Comparison of ENCODE assay signal across 8 cellular contexts in the genomic region with DNA sequence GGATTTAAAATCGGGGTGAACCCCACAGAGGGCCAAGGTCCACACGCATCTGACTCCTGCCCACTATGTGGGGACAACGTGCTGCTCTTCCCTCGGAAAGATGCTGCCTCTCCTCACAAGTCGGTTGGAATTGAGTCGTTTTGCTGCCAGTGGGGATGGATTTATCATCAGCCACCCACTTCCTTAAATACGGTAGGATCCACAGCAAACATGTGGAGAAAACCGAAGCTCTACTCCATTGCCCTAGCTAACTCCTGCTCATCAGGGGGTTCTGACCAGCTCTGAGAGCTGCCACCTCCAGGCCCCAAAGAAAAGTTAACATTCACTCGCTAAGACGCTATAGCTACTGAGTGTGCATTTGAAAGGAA.
DNase-seq lines count a peak whose midpoint lies in the region; ATAC-seq, FAIRE-seq and TF ChIP-seq lines count a peak whose summit lies in the region.

No MANE protein-coding gene starts in this region.

- no peaks in the 10 kb centered on the region for H3K27me3 ChIP-seq in BE2C
- peaks cover 26 to 35% of the 10 kb centered on the region in 2 experiments; a peak in 3 of 5 replicates for H3K27me3 ChIP-seq in K562 (ENCODE audit: control insufficient read depth in 2 of 2, insufficient read depth in 2 of 2, low read length in 2 of 2)

- no peak overlapping the region for H3K27ac ChIP-seq in K562 (ENCODE audit: extremely low read depth, low read depth, low read length)

- DNase-seq in BE2C (no peak), NOMO-1 (lab: John Stamatoyannopoulos, UW; ENCODE audit: unreplicated experiment in 2 of 2) (peak; percentile 53 to 64), K562 (ENCODE audit: extremely low read depth in 1 of 4, low spot score in 3 of 4) (no peak), left kidney (ENCODE audit: low read depth, low spot score) (peak; percentile 68), stromal cell of bone marrow (ENCODE audit: low read depth) (peak; percentile 45), activated gamma-delta T cell treated with Interleukin-2 at 50 U/mL for 16 hours (no peak)
- no peak for DNase-seq in activated CD4-positive, CD25-positive, alpha-beta regulatory T cell treated with anti-CD3 and anti-CD28 coated beads, Interleukin-2, amount 50 U/mL, for 72 hours

- ATAC-seq in GM19395 (IDR thresholded peaks at IDR 0.05; ENCODE audit: unreplicated experiment) (peak; percentile 45), K562 (no peak)

- H2AFZ ChIP-seq in K562 (ENCODE audit: low read depth, low read length) = no peak overlapping the region

- POLR2A ChIA-PET in K562 (lab: Yijun Ruan, JAX) = interaction anchor here (0.5 kb wide), 1 partner anchor 9 kb away, joined by 3 read pairs; no protein-coding TSS in a partner anchor

- BruUV-seq in K562 (replicated peaks; lab: Mats Ljungman, UMichigan) = no TSS peak

- H3K36me3 ChIP-seq in BE2C = no peaks in the 10 kb centered on the region
- no peaks in the 10 kb centered on the region for H3K36me3 ChIP-seq in K562 (ENCODE audit: control insufficient read depth, insufficient read depth, low read length)

- 7% methylated on average over 10 of the region's 10 CpGs for WGBS in K562 (ENCODE audit: insufficient coverage, low coverage, missing lambda C conversion rate)

- no peak overlapping the region for H3K9ac ChIP-seq in K562 (ENCODE audit: insufficient read depth in 1 of 2, low read depth in 2 of 2, low read length in 2 of 2)

- TF ChIP-seq EP300 in K562 (IDR thresholded peaks at IDR 0.05; ENCODE audit: low read length) = no peak

- no peaks in the 10 kb centered on the region for H3K9me1 ChIP-seq in K562 (ENCODE audit: control insufficient read depth, insufficient read depth, low read length)

- H4K20me1 ChIP-seq in K562 (replicated peaks; ENCODE audit: control insufficient read depth, insufficient read depth, low read length) = no peaks in the 10 kb centered on the region

- no peak for FAIRE-seq in K562 (lab: Jason Lieb, UNC)

- no peak overlapping the region for H3K4me2 ChIP-seq in K562 (ENCODE audit: insufficient read depth, low read length)

- no peak for TF ChIP-seq RAD21 in K562 (CRISPR knock-in tag; conservative IDR thresholded peaks at IDR 0.05 in 1 of 2, IDR thresholded peaks at IDR 0.05 in 1 of 2)

- CTCF ChIA-PET in K562 (lab: Yijun Ruan, JAX; ENCODE audit: low intra/inter-chr PET ratio) = no interaction called here

- peak overlapping the region; percentile 54 for H3K4me3 ChIP-seq in BE2C (ENCODE audit: low read depth, low read length)
- no peak overlapping the region for H3K4me3 ChIP-seq in K562

- H3K4me1 ChIP-seq in BE2C (peaks cover 4% of the 10 kb centered on the region; the same call in 1 of the 2 replicates), K562 (replicated peaks in 1 of 2; ENCODE audit: control insufficient read depth in 2 of 2, insufficient read depth in 2 of 2, low read length in 2 of 2) (peaks cover 0 to 8% of the 10 kb centered on the region in 2 experiments; a peak in 1 of 5 replicates)

- in situ Hi-C loops in K562 (cut with MboI) = no loop called here

- TF ChIP-seq POLR2A in K562 (conservative IDR thresholded peaks at IDR 0.05) = no peak

- TF ChIP-seq CTCF in BE2C (IDR thresholded peaks at IDR 0.05; ENCODE audit: low read depth, low read length) (no peak), K562 (IDR thresholded peaks at IDR 0.05 in 2 of 3, conservative IDR thresholded peaks at IDR 0.05 in 1 of 3; ENCODE audit: insufficient read depth in 2 of 3, low read depth in 1 of 3, low read length in 3 of 3) (no peak)

- H3K79me2 ChIP-seq in K562 (ENCODE audit: control insufficient read depth, insufficient read depth, low read length) = no peaks in the 10 kb centered on the region

- no peaks in the 10 kb centered on the region for H3K9me3 ChIP-seq in BE2C
- no peaks in the 10 kb centered on the region for H3K9me3 ChIP-seq in K562 (replicated peaks; ENCODE audit: control insufficient read depth, insufficient read depth, low read depth, low read length)

- intact Hi-C loops in K562 (cut with micrococcal nuclease) = no loop called here

TF ChIP-seq in K562, 482 proteins besides CTCF, POLR2A, EP300 and RAD21:
- TF ChIP-seq SPI1 (IDR thresholded peaks at IDR 0.05; ENCODE audit: borderline replicate concordance, low read depth, low read length) = 0 out of 2 replicates have a peak, but pooled peaks have one; percentile 28
- no peak for TF ChIP-seq RFX5 (IDR thresholded peaks at IDR 0.05; ENCODE audit: low read depth, low read length)

Comparison
In these comparisons a context has a peak if more than half of its experiments do, and no peak if none do; other contexts are left out.
1. DNase-seq: peak in NOMO-1 (2 of 2), left kidney (single experiment) and stromal cell of bone marrow (single experiment); none in BE2C (single experiment), K562 (0 of 4), activated gamma-delta T cell treated with Interleukin-2 at 50 U/mL for 16 hours (single experiment) and activated CD4-positive, CD25-positive, alpha-beta regulatory T cell treated with anti-CD3 and anti-CD28 coated beads, Interleukin-2, amount 50 U/mL, for 72 hours (single experiment).